In the genomic region with DNA sequence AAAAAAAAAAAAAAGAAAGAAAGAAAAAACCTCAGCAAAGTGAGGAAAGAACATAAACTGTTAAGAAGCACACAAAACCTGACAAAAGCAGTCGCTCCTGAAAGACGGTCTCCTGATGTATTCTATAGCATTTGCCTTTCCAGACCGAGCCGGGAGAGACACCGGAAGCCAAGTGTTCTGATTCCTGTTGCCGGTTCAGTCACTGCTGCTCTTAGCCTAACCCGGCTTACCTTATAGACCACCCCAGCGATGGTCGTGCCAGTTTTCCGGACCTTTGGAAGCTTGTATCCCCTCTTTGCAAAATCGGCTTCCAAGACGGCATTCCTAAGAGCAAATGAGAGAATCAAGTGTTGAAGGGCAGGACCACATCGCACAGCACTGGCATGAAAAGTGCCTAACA, we compare ENCODE assay signal across 9 cellular contexts. TPM values are rescaled to one million over a fixed set of nuclear protein-coding genes. Genes with fewer than 3 reads are reported as not detected.
DNase-seq lines count a peak whose midpoint lies in the region; ATAC-seq and TF ChIP-seq lines count a peak whose summit lies in the region.
"Had no signal": no experiment of that assay in that cellular context is flagged by ENCODE, and none has a peak within 500 bp of the region (broad histone marks: within the 10 kb centered on the region; RNA-seq: fewer than 3 reads in every experiment).

No MANE protein-coding gene starts in this region.

- no peaks in the 10 kb centered on the region for H4K20me1 ChIP-seq in SK-N-SH (ENCODE audit: insufficient read depth)

- peak overlapping the region; percentile 93 for H3K27ac Mint-ChIP-seq in activated CD8-positive, alpha-beta T cell treated with anti-CD3 and anti-CD28 coated beads, Interleukin-2, amount 10 ng/mL, durations not matched to agents 7 days and 5 days

- ATAC-seq in SK-N-SH treated with all-trans-retinoic acid at 6 μM for 48 hours = no peak
- no peak for ATAC-seq in activated CD8-positive, alpha-beta T cell treated with anti-CD3 and anti-CD28 coated beads, Interleukin-2, amount 10 ng/mL, durations not matched to agents 7 days and 5 days

- peak overlapping the region; percentile 97 for H3K4me3 Mint-ChIP-seq in activated CD8-positive, alpha-beta T cell treated with anti-CD3 and anti-CD28 coated beads, Interleukin-2, amount 10 ng/mL, durations not matched to agents 7 days and 5 days

- H3K27me3 ChIP-seq in SK-N-SH (ENCODE audit: insufficient read depth) (no peaks in the 10 kb centered on the region), iPS-20b (ENCODE audit: insufficient read depth, low read length) (no peaks in the 10 kb centered on the region), stomach smooth muscle (ENCODE audit: control insufficient read depth in 1 of 2, insufficient read depth in 2 of 2, low read length in 2 of 2) (no peaks in the 10 kb centered on the region)

- H3F3A ChIP-seq in SK-N-SH (replicated peaks; ENCODE audit: insufficient read depth) = peaks cover 40% of the 10 kb centered on the region

- no peaks in the 10 kb centered on the region for H3K9me2 ChIP-seq in SK-N-SH

- peak overlapping the region; percentile 80 for H3K4me2 ChIP-seq in SK-N-SH

- H2AFZ ChIP-seq in SK-N-SH (ENCODE audit: low read depth) = no peak overlapping the region

- no peaks in the 10 kb centered on the region for H3K9me3 Mint-ChIP-seq in activated CD8-positive, alpha-beta T cell treated with anti-CD3 and anti-CD28 coated beads, Interleukin-2, amount 10 ng/mL, durations not matched to agents 7 days and 5 days (ENCODE audit: insufficient read depth)

- no peak for TF ChIP-seq EP300 in SK-N-SH (IDR thresholded peaks at IDR 0.05; ENCODE audit: borderline replicate concordance in 1 of 2, low read depth in 1 of 2, low read length in 1 of 2)

- H3K36me3 Mint-ChIP-seq in activated CD8-positive, alpha-beta T cell treated with anti-CD3 and anti-CD28 coated beads, Interleukin-2, amount 10 ng/mL, durations not matched to agents 7 days and 5 days (ENCODE audit: low read depth) = peaks cover 38% of the 10 kb centered on the region

- H3K27me3 Mint-ChIP-seq in activated CD8-positive, alpha-beta T cell treated with anti-CD3 and anti-CD28 coated beads, Interleukin-2, amount 10 ng/mL, durations not matched to agents 7 days and 5 days (ENCODE audit: low read depth) = no peaks in the 10 kb centered on the region

- H3K9ac ChIP-seq in SK-N-SH (peak overlapping the region; percentile 83), iPS-20b (ENCODE audit: low read depth, low read length) (peak overlapping the region; percentile 96), stomach smooth muscle (ENCODE audit: low read length in 2 of 2) (peak overlapping the region; percentile 93 to 95)

- peak overlapping the region; percentile 94 to 99 for H3K4me3 ChIP-seq in SK-N-SH (ENCODE audit: low read depth in 2 of 2, low read length in 1 of 2)
- peak overlapping the region; percentile 97 for H3K4me3 ChIP-seq in iPS-20b (ENCODE audit: low read length)
- peak overlapping the region; percentile 98 to 99 for H3K4me3 ChIP-seq in stomach smooth muscle (ENCODE audit: low read length in 2 of 2)

- CTCF ChIA-PET in SK-N-SH (lab: Yijun Ruan, JAX) = interaction anchor here (0.8 to 1.6 kb wide), 7 partner anchors 10 to 125 kb away, joined by 3 to 11 read pairs (median 4); no protein-coding TSS in a partner anchor
- CTCF ChIA-PET in activated CD8-positive, alpha-beta T cell treated with anti-CD3 and anti-CD28 coated beads, Interleukin-2, amount 10 ng/mL, durations not matched to agents 7 days and 5 days (lab: Charles Lee) = interaction anchor here (1.2 to 3.0 kb wide), 6 partner anchors 17 to 123 kb away, joined by 3 to 9 read pairs (median 5); no protein-coding TSS in a partner anchor

- POLR2A ChIA-PET in SK-N-SH (lab: Yijun Ruan, JAX) = no interaction called here
- POLR2A ChIA-PET in activated CD8-positive, alpha-beta T cell treated with anti-CD3 and anti-CD28 coated beads, Interleukin-2, amount 10 ng/mL, durations not matched to agents 7 days and 5 days (lab: Charles Lee) = no interaction called here

- H3K4me1 ChIP-seq in SK-N-SH (ENCODE audit: control insufficient read depth in 1 of 2, insufficient read depth in 2 of 2, low read depth in 1 of 2, low read length in 1 of 2) = peaks cover 8 to 43% of the 10 kb centered on the region in 2 experiments
- H3K4me1 ChIP-seq in iPS-20b (ENCODE audit: insufficient read depth, low read length) = peaks cover 3% of the 10 kb centered on the region; the same call in 1 of the 2 replicates
- H3K4me1 ChIP-seq in stomach smooth muscle (ENCODE audit: control insufficient read depth, insufficient read depth, low read length) = peaks cover 9% of the 10 kb centered on the region

- H3K9me3 ChIP-seq in SK-N-SH (no peaks in the 10 kb centered on the region), iPS-20b (ENCODE audit: insufficient read depth, low read depth, low read length) (no peaks in the 10 kb centered on the region), stomach smooth muscle (ENCODE audit: control insufficient read depth in 2 of 2, low read length in 2 of 2) (peaks cover 0 to 3% of the 10 kb centered on the region in 2 donors)

- H3K27ac ChIP-seq in SK-N-SH (ENCODE audit: low read depth in 2 of 2, low read length in 1 of 2) = peak overlapping the region; percentile 56 to 76
- H3K27ac ChIP-seq in iPS-20b (ENCODE audit: low read length) = peak overlapping the region; percentile 74
- no peak overlapping the region for H3K27ac ChIP-seq in stomach smooth muscle (ENCODE audit: low read length)
- no peak overlapping the region for H3K27ac ChIP-seq in caudate nucleus (ENCODE audit: low read depth, low read length)

- peaks cover 38% of the 10 kb centered on the region for H3K4me1 Mint-ChIP-seq in activated CD8-positive, alpha-beta T cell treated with anti-CD3 and anti-CD28 coated beads, Interleukin-2, amount 10 ng/mL, durations not matched to agents 7 days and 5 days (ENCODE audit: low read depth)

- TF ChIP-seq RAD21 in SK-N-SH (IDR thresholded peaks at IDR 0.05; ENCODE audit: low read length) = no peak

- no peak for DNase-seq in SK-N-SH
- DNase-seq in activated CD8-positive, alpha-beta T cell treated with anti-CD3 and anti-CD28 coated beads, Interleukin-2, amount 10 ng/mL, durations not matched to agents 7 days and 5 days = no peak
- DNase-seq in NCI-H1105 (lab: John Stamatoyannopoulos, UW) = no peak
- DNase-seq in stimulated activated naive CD4-positive, alpha-beta T cell treated with Interleukin-2 at 50 U/mL for 16 hours (lab: John Stamatoyannopoulos, UW) = no peak
- no peak for DNase-seq in caudate nucleus (lab: John Stamatoyannopoulos, UW)

- WGBS in SK-N-SH (ENCODE audit: low lambda C conversion rate) = 6% methylated on average over 13 of the region's 13 CpGs

- no peak for TF ChIP-seq CTCF in SK-N-SH (IDR thresholded peaks at IDR 0.05)

- H3K36me3 ChIP-seq in SK-N-SH (replicated peaks in 1 of 2; ENCODE audit: control insufficient read depth in 1 of 2, insufficient read depth in 2 of 2, low read length in 1 of 2) = peaks cover 41 to 45% of the 10 kb centered on the region in 2 experiments
- peaks cover 45% of the 10 kb centered on the region for H3K36me3 ChIP-seq in iPS-20b (ENCODE audit: insufficient read depth, low read depth, low read length)
- H3K36me3 ChIP-seq in stomach smooth muscle (ENCODE audit: control insufficient read depth in 2 of 2, insufficient read depth in 2 of 2, low read length in 2 of 2) = peaks cover 15 to 28% of the 10 kb centered on the region in 2 donors

- H3K79me2 ChIP-seq in SK-N-SH (ENCODE audit: insufficient read depth) = peaks cover 43% of the 10 kb centered on the region

TF ChIP-seq in SK-N-SH, 30 proteins besides CTCF, POLR2A, EP300 and RAD21 (continues in another document):
- TF ChIP-seq POLR2AphosphoS5 (IDR thresholded peaks at IDR 0.05; ENCODE audit: low read depth, low read length) = no peak
- no peak for TF ChIP-seq MXI1 (IDR thresholded peaks at IDR 0.05; ENCODE audit: low read depth, low read length)
- TF ChIP-seq NFIC (IDR thresholded peaks at IDR 0.05; ENCODE audit: borderline replicate concordance) = no peak
- TF ChIP-seq, protein P1, sequence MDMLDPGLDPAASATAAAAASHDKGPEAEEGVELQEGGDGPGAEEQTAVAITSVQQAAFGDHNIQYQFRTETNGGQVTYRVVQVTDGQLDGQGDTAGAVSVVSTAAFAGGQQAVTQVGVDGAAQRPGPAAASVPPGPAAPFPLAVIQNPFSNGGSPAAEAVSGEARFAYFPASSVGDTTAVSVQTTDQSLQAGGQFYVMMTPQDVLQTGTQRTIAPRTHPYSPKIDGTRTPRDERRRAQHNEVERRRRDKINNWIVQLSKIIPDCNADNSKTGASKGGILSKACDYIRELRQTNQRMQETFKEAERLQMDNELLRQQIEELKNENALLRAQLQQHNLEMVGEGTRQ (IDR thresholded peaks at IDR 0.05; ENCODE audit: borderline replicate concordance, low read depth, low read length) = no peak
- TF ChIP-seq YY1 (IDR thresholded peaks at IDR 0.05; ENCODE audit: low read depth) = no peak
- TF ChIP-seq MEF2A (IDR thresholded peaks at IDR 0.05; ENCODE audit: borderline replicate concordance, low read depth) = no peak

TF ChIP-seq in SK-N-SH treated with all-trans-retinoic acid at 6 μM for 48 hours, 23 proteins besides CTCF, POLR2A, EP300 and RAD21 (continues in another document):
- TF ChIP-seq SNAI2 (CRISPR knock-in tag; IDR thresholded peaks at IDR 0.05) (no peak), ZNF70 (CRISPR knock-in tag; IDR thresholded peaks at IDR 0.05) (no peak), ZNF565 (CRISPR knock-in tag; conservative IDR thresholded peaks at IDR 0.05; ENCODE audit: low read depth) (no peak), ARNTL (CRISPR knock-in tag; IDR thresholded peaks at IDR 0.05; ENCODE audit: borderline replicate concordance, low read depth) (no peak), ISL1 (CRISPR knock-in tag; IDR thresholded peaks at IDR 0.05) (no peak), RARB (CRISPR knock-in tag; IDR thresholded peaks at IDR 0.05) (no peak), BACH2 (CRISPR knock-in tag; IDR thresholded peaks at IDR 0.05; ENCODE audit: borderline replicate concordance) (no peak), ZC3H10 (CRISPR knock-in tag; IDR thresholded peaks at IDR 0.05) (no peak), ZNF8 (CRISPR knock-in tag; IDR thresholded peaks at IDR 0.05) (no peak)

RNA-seq across cellular contexts. Expression of a gene that starts 0.6 kb away (rescaled TPM):
- 357 and 484 TPM in 2 replicates for polyA plus RNA-seq in SK-N-SH (2012; rRNA removed)
- 361 and 420 TPM in 2 replicates for polyA plus RNA-seq in SK-N-SH (2012; cell fraction: cytosol; rRNA removed)
- polyA plus RNA-seq in SK-N-SH (2012; cell fraction: nucleus; rRNA removed) = 150 and 232 TPM in 2 replicates
- 100 to 1,000 TPM; 114 to 119 TPM for total RNA-seq in activated CD8-positive, alpha-beta T cell treated with anti-CD3 and anti-CD28 coated beads, Interleukin-2, amount 10 ng/mL, durations not matched to agents 7 days and 5 days

RNA-seq across cellular contexts. Expression of a gene that starts 35.6 kb away (rescaled TPM):
- 0.05 and 0.10 TPM in 2 replicates for polyA plus RNA-seq in SK-N-SH (2012; rRNA removed)
- polyA plus RNA-seq in SK-N-SH (2012; cell fraction: cytosol; rRNA removed) = not detected in 2 replicates
- polyA plus RNA-seq in SK-N-SH (2012; cell fraction: nucleus; rRNA removed) = 0.11 and 0.31 TPM in 2 replicates
- not detected for total RNA-seq in activated CD8-positive, alpha-beta T cell treated with anti-CD3 and anti-CD28 coated beads, Interleukin-2, amount 10 ng/mL, durations not matched to agents 7 days and 5 days
- total RNA-seq: glomerular endothelial cell had no signal

Comparison
In these comparisons a context has a peak if more than half of its experiments do, and no peak if none do; other contexts are left out.
1. H3K27ac ChIP-seq: peak in SK-N-SH (2 of 2) and iPS-20b (single experiment); none in stomach smooth muscle (single experiment) and caudate nucleus (single experiment).
2. Peak in every context shown above with its lines, with median percentiles within 50 percentile points of each other: H3K4me3 ChIP-seq and H3K9ac ChIP-seq.